ENCODE assay signal across 8 cellular contexts in genomic region chr22:40951795-40952602, GRCh38. TPM values are rescaled to one million over a fixed set of nuclear protein-coding genes. Genes with fewer than 3 reads are reported as not detected.
DNase-seq lines count a peak whose midpoint lies in the region; ATAC-seq lines count a peak whose summit lies in the region.

No MANE protein-coding gene starts in this region.

- intact Hi-C loops in aorta (cut with DNase I): loop anchor here (1.0 to 2.0 kb wide), 3 partner anchors 70 to 139 kb away; no protein-coding TSS in a partner anchor

- peak; percentile 16 for ATAC-seq in aorta (ENCODE audit: low FRiP score)
- ATAC-seq in HG02759 (IDR thresholded peaks at IDR 0.05; ENCODE audit: unreplicated experiment): no peak

- peak overlapping the region; percentile 94 for H3K4me3 ChIP-seq in GM08714 (ENCODE audit: low read length)
- peak overlapping the region; percentile 89 for H3K4me3 ChIP-seq in mononuclear cell (ENCODE audit: low read length)
- H3K4me3 ChIP-seq in aorta (ENCODE audit: low read length in 2 of 2): peak overlapping the region; percentile 84 to 86

- WGBS in aorta, 2 donors: 4 to 5% methylated on average over 21 of the region's 21 CpGs

- H3K27ac ChIP-seq in KOPT-K1 (ENCODE audit: low read depth, low read length, poor library complexity, severe bottlenecking) (peak overlapping the region; percentile 90), aorta (ENCODE audit: low read depth in 1 of 2, low read length in 2 of 2) (peak overlapping the region in 1 of 2 donors; percentile 65)

- H3K9me3 ChIP-seq in KOPT-K1 (ENCODE audit: insufficient read depth, low read length, poor library complexity, severe bottlenecking) (no peaks in the 10 kb centered on the region), mononuclear cell (ENCODE audit: low read depth, low read length) (no peaks in the 10 kb centered on the region), aorta (ENCODE audit: control insufficient read depth, low read length) (no peaks in the 10 kb centered on the region)

- H3K27me3 ChIP-seq in mononuclear cell (ENCODE audit: insufficient read depth, low read length) (no peaks in the 10 kb centered on the region), aorta (ENCODE audit: control insufficient read depth in 1 of 2, insufficient read depth in 2 of 2, low read length in 1 of 2) (no peaks in the 10 kb centered on the region)

- peaks cover 35% of the 10 kb centered on the region for H3K4me1 ChIP-seq in mononuclear cell (ENCODE audit: insufficient read depth, low read length)
- no peaks in the 10 kb centered on the region for H3K4me1 ChIP-seq in aorta (ENCODE audit: control insufficient read depth in 1 of 2, insufficient read depth in 2 of 2, low read length in 2 of 2)

- DNase-seq in brain pericyte (ENCODE audit: low read depth, low spot score): peak; percentile 4
- no peak for DNase-seq in aorta
- no peak for DNase-seq in GM03348 (ENCODE audit: low spot score)
- no peak for DNase-seq in SK-N-DZ (ENCODE audit: low spot score)

- H3K36me3 ChIP-seq in KOPT-K1 (ENCODE audit: insufficient read depth, low read length): peaks cover 40% of the 10 kb centered on the region
- H3K36me3 ChIP-seq in aorta (ENCODE audit: control insufficient read depth in 1 of 2, insufficient read depth in 2 of 2, low read length in 1 of 2): no peaks in the 10 kb centered on the region

RNA-seq across cellular contexts. Expression of gene RBX1, which starts 0.8 kb away (rescaled TPM):
- total RNA-seq in mononuclear cell: 24.7 TPM
- total RNA-seq in aorta: 10 to 100 TPM; 36.2 to 40.8 TPM
- polyA plus RNA-seq in aorta: 100 to 1,000 TPM in 1 of 2 donors, 10 to 100 TPM in 1; 59.5 to 102 TPM
- 197 and 226 TPM in 2 replicates for polyA plus RNA-seq in SK-N-DZ (2014; cell fraction: cytosol; rRNA removed)
- polyA plus RNA-seq in SK-N-DZ (2014; cell fraction: nucleus; rRNA removed): 107 TPM in 2 replicates
